Comparison of ENCODE assay signal across 31 cellular contexts in genomic region chr3:61893840-61894566, GRCh38.
DNase-seq lines count a peak whose midpoint lies in the region; ATAC-seq and TF ChIP-seq lines count a peak whose summit lies in the region.
"Had no signal": no experiment of that assay in that cellular context is flagged by ENCODE, and none has a peak within 500 bp of the region (broad histone marks: within the 10 kb centered on the region; RNA-seq: fewer than 3 reads in every experiment).

No MANE protein-coding gene starts in this region.

- H3K4me2 ChIP-seq in GM23338 (no peak overlapping the region; the same call in 1 of the 2 replicates), trophoblast cell (ENCODE audit: low read length) (no peak overlapping the region)

- H4K20me1 ChIP-seq in GM23338 (replicated peaks; ENCODE audit: insufficient read depth), result no peaks in the 10 kb centered on the region

- H3K4me3 ChIP-seq in GM23338 (no peak overlapping the region), colonic mucosa (no peak overlapping the region), trophoblast cell (ENCODE audit: low read depth, low read length) (no peak overlapping the region)
- H3K4me3 ChIP-seq: esophagus squamous epithelium, lung, MG63, mucosa of descending colon, pancreas, right atrium auricular region, SJSA1, smooth muscle cell, suprapubic skin had no signal

- H3K9me3 Mint-ChIP-seq in GM23338, result no peaks in the 10 kb centered on the region
- H3K9me3 Mint-ChIP-seq: dendritic cell treated with granulocyte-macrophage colony-stimulating factor and Interleukin-4, amounts not matched to agents 40 ng/mL and 50 ng/mL, for 4 days; endodermal cell had no signal

- H4K12ac ChIP-seq in trophoblast cell (ENCODE audit: low read depth, low read length), result no peak overlapping the region

- no peak overlapping the region for H4K8ac ChIP-seq in trophoblast cell (ENCODE audit: low read depth, low read length)

- H3F3A ChIP-seq in GM23338 (replicated peaks; ENCODE audit: low read depth), result no peaks in the 10 kb centered on the region

- no peak overlapping the region for H3K4me3 Mint-ChIP-seq in GM23338
- H3K4me3 Mint-ChIP-seq: dendritic cell treated with granulocyte-macrophage colony-stimulating factor and Interleukin-4, amounts not matched to agents 40 ng/mL and 50 ng/mL, for 4 days; endodermal cell had no signal

- no peak overlapping the region for H3K14ac ChIP-seq in trophoblast cell (ENCODE audit: low read length)

- H3K9me2 ChIP-seq in GM23338 (ENCODE audit: insufficient read depth), result no peaks in the 10 kb centered on the region

- ATAC-seq in GM23338 (no peak), HG03521 (IDR thresholded peaks at IDR 0.05; ENCODE audit: unreplicated experiment) (no peak), HG03039 (IDR thresholded peaks at IDR 0.05; ENCODE audit: unreplicated experiment) (no peak)

- H3K18ac ChIP-seq in trophoblast cell (ENCODE audit: low read length), result no peak overlapping the region

- no peaks in the 10 kb centered on the region for H3K36me3 ChIP-seq in GM23338 (ENCODE audit: insufficient read depth)
- no peaks in the 10 kb centered on the region for H3K36me3 ChIP-seq in colonic mucosa
- H3K36me3 ChIP-seq in trophoblast cell (ENCODE audit: control insufficient read depth in 1 of 2, insufficient read depth in 2 of 2, low read length in 2 of 2), result no peaks in the 10 kb centered on the region
- H3K36me3 ChIP-seq: esophagus squamous epithelium, MG63, pancreas, right atrium auricular region, SJSA1, suprapubic skin had no signal

- H3K27ac Mint-ChIP-seq in GM23338, result peak overlapping the region; percentile 24; the same call in 1 of the 2 replicates
- H3K27ac Mint-ChIP-seq: activated naive CD4-positive, alpha-beta T cell treated with anti-CD3 and anti-CD28 coated beads, Interleukin-2, amount 50 U/mL, for 72 hours; dendritic cell treated with granulocyte-macrophage colony-stimulating factor and Interleukin-4, amounts not matched to agents 40 ng/mL and 50 ng/mL, for 4 days; endodermal cell had no signal

- TF ChIP-seq CTCF in GM23338 (conservative IDR thresholded peaks at IDR 0.05; ENCODE audit: low read depth in 2 of 2) (no peak), colonic mucosa (IDR thresholded peaks at IDR 0.05) (no peak)

- H3K27me3 Mint-ChIP-seq in GM23338 (ENCODE audit: insufficient read depth, low read depth, poor library complexity), result peaks cover 8% of the 10 kb centered on the region
- H3K27me3 Mint-ChIP-seq: dendritic cell treated with granulocyte-macrophage colony-stimulating factor and Interleukin-4, amounts not matched to agents 40 ng/mL and 50 ng/mL, for 4 days had no signal

- H2BK120ac ChIP-seq in trophoblast cell (ENCODE audit: insufficient read depth, low read length, poor library complexity), result no peak overlapping the region

- no peak overlapping the region for H2BK12ac ChIP-seq in trophoblast cell (ENCODE audit: low read length)

- intact Hi-C loops in colonic mucosa (cut with DNase I), result no loop called here

- H3K27me3 ChIP-seq in GM23338 (ENCODE audit: insufficient read depth) (no peaks in the 10 kb centered on the region), colonic mucosa (no peaks in the 10 kb centered on the region), trophoblast cell (ENCODE audit: insufficient read depth, low read length) (no peaks in the 10 kb centered on the region)
- H3K27me3 ChIP-seq: esophagus squamous epithelium, MG63, pancreas, right atrium auricular region, SJSA1, suprapubic skin had no signal

- H3K27ac ChIP-seq in GM23338 (ENCODE audit: low read depth) (no peak overlapping the region), colonic mucosa (peak overlapping the region; percentile 58), trophoblast cell (ENCODE audit: low read depth, low read length) (no peak overlapping the region)
- H3K27ac ChIP-seq: HL-60, SJSA1, VCaP had no signal

- H3K79me1 ChIP-seq in trophoblast cell (ENCODE audit: low read length), result no peaks in the 10 kb centered on the region

- no peaks in the 10 kb centered on the region for H3K36me3 Mint-ChIP-seq in GM23338 (ENCODE audit: low read depth)
- H3K36me3 Mint-ChIP-seq: activated naive CD4-positive, alpha-beta T cell treated with anti-CD3 and anti-CD28 coated beads, Interleukin-2, amount 50 U/mL, for 72 hours had no signal

- peaks cover 65% of the 10 kb centered on the region for H3K4me1 Mint-ChIP-seq in GM23338

- H3K9me3 ChIP-seq in colonic mucosa (no peaks in the 10 kb centered on the region), trophoblast cell (ENCODE audit: insufficient read depth, low read depth, low read length) (no peaks in the 10 kb centered on the region)
- H3K9me3 ChIP-seq: esophagus squamous epithelium, MG63, mucosa of descending colon, pancreas, right atrium auricular region, SJSA1, suprapubic skin had no signal

- DNase-seq in GM23338 (ENCODE audit: low spot score) (no peak), NCI-H69 (lab: John Stamatoyannopoulos, UW) (peak; percentile 74), colonic mucosa (no peak), trophoblast cell (no peak), cortex of kidney (lab: John Stamatoyannopoulos, UW) (no peak), SKM-1 (lab: John Stamatoyannopoulos, UW; ENCODE audit: unreplicated experiment) (no peak)
- DNase-seq: activated CD4-positive, alpha-beta T cell treated with anti-CD3 and anti-CD28 coated beads for 48 hours; COR-L47; DMS79; endodermal cell; esophagus squamous epithelium; foreskin melanocyte; GF-D8; KBM-7; MG63; mucosa of descending colon; NCI-H2227 treated with DMSO at 0.1 percent for 48 hours; NCI-H526 treated with DMSO at 0.1 percent for 48 hours; pancreas; stimulated activated naive CD4-positive, alpha-beta T cell had no signal

- no peak overlapping the region for H2AFZ ChIP-seq in GM23338
- H2AFZ ChIP-seq in trophoblast cell (ENCODE audit: insufficient read depth, low read length, poor library complexity), result no peak overlapping the region

- peaks cover 82% of the 10 kb centered on the region for H3K79me2 ChIP-seq in GM23338 (replicated peaks; ENCODE audit: insufficient read depth)
- H3K79me2 ChIP-seq in trophoblast cell (ENCODE audit: control insufficient read depth, insufficient read depth, low read length, poor library complexity), result no peaks in the 10 kb centered on the region

- H3K4me1 ChIP-seq in GM23338 (ENCODE audit: insufficient read depth) (peaks cover 61% of the 10 kb centered on the region), colonic mucosa (no peaks in the 10 kb centered on the region), trophoblast cell (ENCODE audit: control insufficient read depth in 1 of 2, insufficient read depth in 2 of 2, low read length in 2 of 2) (peaks cover 0 to 3% of the 10 kb centered on the region in 2 experiments)

- no peak overlapping the region for H2AK5ac ChIP-seq in trophoblast cell (ENCODE audit: low read length)

- H3K9ac ChIP-seq in colonic mucosa (ENCODE audit: low read depth in 2 of 2, low read length in 2 of 2) (no peak overlapping the region), trophoblast cell (ENCODE audit: low read length) (no peak overlapping the region)

- H3K4ac ChIP-seq in trophoblast cell (ENCODE audit: low read depth, low read length), result no peak overlapping the region

- H4K91ac ChIP-seq in trophoblast cell (ENCODE audit: low read depth, low read length), result peak overlapping the region; percentile 24

- no peak overlapping the region for H2BK5ac ChIP-seq in trophoblast cell (ENCODE audit: low read depth, low read length, poor library complexity)

- no CpG with 5 or more reads among the region's 5 CpGs for WGBS in trophoblast cell (ENCODE audit: extremely low coverage, insufficient coverage, insufficient read length)

- no peak overlapping the region for H3K23ac ChIP-seq in trophoblast cell (ENCODE audit: low read length)

TF ChIP-seq in GM23338, 12 proteins besides CTCF, POLR2A, EP300 and RAD21 (continues in another document):
- TF ChIP-seq REST (IDR thresholded peaks at IDR 0.05; ENCODE audit: unreplicated experiment), result no peak
- no peak for TF ChIP-seq CREB1 (CRISPR knock-in tag; IDR thresholded peaks at IDR 0.05; ENCODE audit: low read depth)
